29 cellular contexts compared by ENCODE assay signal in the genomic region with DNA sequence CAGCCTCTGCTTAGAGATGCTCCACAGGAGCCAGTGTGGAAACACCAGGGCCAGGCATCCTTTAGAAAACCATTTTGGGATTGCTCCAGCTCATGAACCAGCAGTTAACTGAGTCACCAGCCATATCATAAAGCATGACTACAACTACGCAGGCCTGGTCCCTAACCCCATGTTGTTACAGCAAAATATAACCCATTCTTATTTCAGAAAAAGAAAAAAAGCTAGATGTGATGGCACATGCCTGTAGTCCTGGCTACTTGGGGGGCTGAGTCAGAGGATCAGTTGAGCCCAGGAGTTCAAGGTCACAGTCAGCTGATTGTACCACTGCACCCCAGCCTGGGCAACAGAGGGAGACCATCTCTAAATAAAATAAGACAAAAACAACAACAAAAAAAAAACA. TPM values are rescaled to one million over a fixed set of nuclear protein-coding genes. Genes with fewer than 3 reads are reported as not detected.
DNase-seq lines count a peak whose midpoint lies in the region; ATAC-seq, FAIRE-seq and TF ChIP-seq lines count a peak whose summit lies in the region.
"Had no signal": no experiment of that assay in that cellular context is flagged by ENCODE, and none has a peak within 500 bp of the region (broad histone marks: within the 10 kb centered on the region; RNA-seq: fewer than 3 reads in every experiment).

No MANE protein-coding gene starts in this region.

- ATAC-seq in HepG2 (no peak), right lobe of liver (no peak), RWPE2 (ENCODE audit: low read depth) (peak; percentile 33; the same call in 1 of the 3 replicates), GM21723 (IDR thresholded peaks at IDR 0.05; ENCODE audit: unreplicated experiment) (no peak)
- ATAC-seq: gastrocnemius medialis, WTC11 had no signal

- in situ Hi-C loops in HepG2 (cut with HindIII; ENCODE audit: extremely low pct_ligation_motif_present, low pct_unique_long_range_greater_than_20kb): loop anchor here (5.0 to 25.0 kb wide), 3 partner anchors 158 to 613 kb away; partner anchors contain the start of genes NRM and PPP1R18

- H4K20me1 ChIP-seq in HepG2 (ENCODE audit: insufficient read depth, low read length) (no peaks in the 10 kb centered on the region), fibroblast of lung (ENCODE audit: control insufficient read depth, extremely low read depth, insufficient read depth, low read length) (no peaks in the 10 kb centered on the region)

- H3K4me1 Mint-ChIP-seq in osteocyte (ENCODE audit: unreplicated experiment): peaks cover 40% of the 10 kb centered on the region

- no peaks in the 10 kb centered on the region for H3K9me3 Mint-ChIP-seq in osteocyte (ENCODE audit: unreplicated experiment)
- H3K9me3 Mint-ChIP-seq: activated CD4-positive, alpha-beta memory T cell treated with anti-CD3 and anti-CD28 coated beads for 36 hours; CD14-positive monocyte; mesothelial cell of epicardium; nephron; WTC11 had no signal

- H3K79me2 ChIP-seq in HepG2 (ENCODE audit: insufficient read depth, low read length) (no peaks in the 10 kb centered on the region), fibroblast of lung (ENCODE audit: control insufficient read depth, insufficient read depth, low read length) (no peaks in the 10 kb centered on the region)

- H3K9me3 ChIP-seq in HepG2 (ENCODE audit: low read length) (no peaks in the 10 kb centered on the region), right lobe of liver (no peaks in the 10 kb centered on the region), RWPE2 (ENCODE audit: severe bottlenecking) (no peaks in the 10 kb centered on the region), fibroblast of lung (ENCODE audit: control insufficient read depth, insufficient read depth, low read depth, low read length) (no peaks in the 10 kb centered on the region)
- H3K9me3 ChIP-seq: gastrocnemius medialis, SJSA1 had no signal

- no peaks in the 10 kb centered on the region for H3K27me3 Mint-ChIP-seq in osteocyte (ENCODE audit: unreplicated experiment)

- no peak for TF ChIP-seq RAD21 in HepG2 (CRISPR knock-in tag; IDR thresholded peaks at IDR 0.05)

- no peak overlapping the region for H3K27ac Mint-ChIP-seq in osteocyte (ENCODE audit: unreplicated experiment)
- H3K27ac Mint-ChIP-seq: activated CD4-positive, alpha-beta memory T cell treated with anti-CD3 and anti-CD28 coated beads for 36 hours; mesothelial cell of epicardium; nephron; WTC11 had no signal

- BruUV-seq in HepG2 (replicated peaks; lab: Mats Ljungman, UMichigan): no TSS peak

- H3K4me2 ChIP-seq in HepG2 (ENCODE audit: low read depth, low read length) (no peak overlapping the region), fibroblast of lung (ENCODE audit: extremely low read depth, insufficient read depth, low read length) (no peak overlapping the region)
- H3K4me2 ChIP-seq: KMS-11 had no signal

- TF ChIP-seq EP300 in HepG2 (IDR thresholded peaks at IDR 0.05; ENCODE audit: low read depth in 2 of 2, low read length in 2 of 2) (no peak), HepG2 (CRISPR knock-in tag; IDR thresholded peaks at IDR 0.05; ENCODE audit: borderline replicate concordance) (no peak)

- H3K4me3 ChIP-seq in HepG2 (replicated peaks in 1 of 3; ENCODE audit: insufficient read depth in 1 of 3, low read depth in 2 of 3, low read length in 3 of 3) (no peak overlapping the region), right lobe of liver (no peak overlapping the region), RWPE2 (ENCODE audit: severe bottlenecking) (no peak overlapping the region), fibroblast of lung (replicated peaks in 1 of 4; ENCODE audit: control extremely low read depth in 1 of 4, insufficient read depth in 1 of 4, low read depth in 3 of 4, low read length in 4 of 4) (no peak overlapping the region)
- H3K4me3 ChIP-seq: gastrocnemius medialis, SJSA1, skin epidermis had no signal

- no peaks in the 10 kb centered on the region for H3K36me3 ChIP-seq in HepG2 (replicated peaks in 1 of 2; ENCODE audit: control insufficient read depth in 1 of 2, insufficient read depth in 2 of 2, low read length in 2 of 2)
- H3K36me3 ChIP-seq in right lobe of liver: no peaks in the 10 kb centered on the region
- no peaks in the 10 kb centered on the region for H3K36me3 ChIP-seq in RWPE2 (ENCODE audit: low read depth)
- no peaks in the 10 kb centered on the region for H3K36me3 ChIP-seq in fibroblast of lung (ENCODE audit: control insufficient read depth, insufficient read depth, low read length)
- H3K36me3 ChIP-seq: gastrocnemius medialis, SJSA1 had no signal

- H2AFZ ChIP-seq in HepG2 (ENCODE audit: low read length) (no peak overlapping the region), fibroblast of lung (ENCODE audit: low read length) (no peak overlapping the region)

- intact Hi-C loops in HepG2 (cut with micrococcal nuclease; ENCODE audit: unreplicated experiment): no loop called here
- intact Hi-C loops in right lobe of liver (cut with DNase I): no loop called here

- TF ChIP-seq CTCF in HepG2 (CRISPR knock-in tag; IDR thresholded peaks at IDR 0.05): no peak
- TF ChIP-seq CTCF in right lobe of liver (IDR thresholded peaks at IDR 0.05): no peak
- no peak for TF ChIP-seq CTCF in RWPE2 (IDR thresholded peaks at IDR 0.05; ENCODE audit: poor library complexity, severe bottlenecking)
- no peak for TF ChIP-seq CTCF in fibroblast of lung (conservative IDR thresholded peaks at IDR 0.05 in 1 of 2, IDR thresholded peaks at IDR 0.05 in 1 of 2; ENCODE audit: low read depth in 1 of 2, low read length in 2 of 2)
- no peak for TF ChIP-seq CTCF in osteocyte (IDR thresholded peaks at IDR 0.05)

- DNase-seq in HepG2 (ENCODE audit: low spot score) (no peak), right lobe of liver (no peak), RWPE2 (ENCODE audit: low spot score) (no peak), fibroblast of lung (ENCODE audit: low read depth in 2 of 2) (peak; percentile 69 to 77), SIG-M5 treated with dmso at 0.1 percent for 504 hours (lab: John Stamatoyannopoulos, UW; ENCODE audit: unreplicated experiment) (no peak), activated gamma-delta T cell treated with Interleukin-2 at 50 U/mL for 16 hours (no peak), osteocyte (ENCODE audit: extremely low spot score, unreplicated experiment) (no peak)
- DNase-seq: activated CD4-positive, alpha-beta memory T cell treated with anti-CD3 and anti-CD28 coated beads for 36 hours; activated naive CD4-positive, alpha-beta T cell; activated T-cell treated with anti-CD3 and anti-CD28 coated beads for 4 hours; aorta; gastrocnemius medialis; NCI-H1105 treated with DMSO at 0.1 percent for 48 hours; NCI-H526; stimulated activated CD4-positive, alpha-beta T cell treated with anti-CD3 and anti-CD28 coated beads, Interleukin-4, amount 100 ng/mL, for 24 hours had no signal

- TF ChIP-seq POLR2A in HepG2 (IDR thresholded peaks at IDR 0.05; ENCODE audit: insufficient read depth in 1 of 2, low read depth in 2 of 2, low read length in 2 of 2): no peak
- no peak for TF ChIP-seq POLR2A in right lobe of liver (IDR thresholded peaks at IDR 0.05)

- WGBS in HepG2 (ENCODE audit: low lambda C conversion rate): 70% methylated on average over 1 of the region's 1 CpG
- 100% methylated on average over 1 of the region's 1 CpG for WGBS in right lobe of liver (ENCODE audit: insufficient coverage, low coverage, low lambda C conversion rate, missing lambda C conversion rate)

- POLR2A ChIA-PET in HepG2 (lab: Yijun Ruan, JAX): no interaction called here

- H3K36me3 Mint-ChIP-seq in osteocyte (ENCODE audit: unreplicated experiment): no peaks in the 10 kb centered on the region
- H3K36me3 Mint-ChIP-seq: activated CD4-positive, alpha-beta memory T cell treated with anti-CD3 and anti-CD28 coated beads for 36 hours; CD14-positive monocyte; mesothelial cell of epicardium; WTC11 had no signal

- peaks cover 6% of the 10 kb centered on the region; the same call in 1 of the 2 replicates for H3K4me1 ChIP-seq in HepG2 (ENCODE audit: insufficient read depth, low read length)
- peaks cover 0 to 6% (median 0%) of the 10 kb centered on the region in 4 donors for H3K4me1 ChIP-seq in right lobe of liver
- H3K4me1 ChIP-seq in RWPE2 (ENCODE audit: insufficient read depth, poor library complexity, severe bottlenecking): peaks cover 6% of the 10 kb centered on the region
- peaks cover 9% of the 10 kb centered on the region for H3K4me1 ChIP-seq in fibroblast of lung (ENCODE audit: control insufficient read depth, extremely low read depth, insufficient read depth, low read length)

- H3K9ac ChIP-seq in HepG2 (ENCODE audit: insufficient read depth, low read depth, low read length) (no peak overlapping the region), fibroblast of lung (ENCODE audit: insufficient read depth, low read length) (no peak overlapping the region)
- H3K9ac ChIP-seq: KMS-11 had no signal

- no peak overlapping the region for H3K4me3 Mint-ChIP-seq in osteocyte (ENCODE audit: unreplicated experiment)
- H3K4me3 Mint-ChIP-seq: activated CD4-positive, alpha-beta memory T cell treated with anti-CD3 and anti-CD28 coated beads for 36 hours; CD14-positive monocyte; mesothelial cell of epicardium; nephron; WTC11 had no signal

- CTCF ChIA-PET in HepG2 (lab: Yijun Ruan, JAX; ENCODE audit: low intra/inter-chr PET ratio, low total read pairs): no interaction called here

- H3K27me3 ChIP-seq in HepG2 (ENCODE audit: control insufficient read depth in 1 of 2, insufficient read depth in 2 of 2, low read length in 2 of 2): peaks cover 0 to 11% of the 10 kb centered on the region in 2 experiments; a peak in 4 of 5 replicates
- H3K27me3 ChIP-seq in right lobe of liver: no peaks in the 10 kb centered on the region
- no peaks in the 10 kb centered on the region for H3K27me3 ChIP-seq in RWPE2 (ENCODE audit: insufficient read depth, poor library complexity, severe bottlenecking)
- no peaks in the 10 kb centered on the region for H3K27me3 ChIP-seq in fibroblast of lung (ENCODE audit: control insufficient read depth, insufficient read depth, low read length)
- H3K27me3 ChIP-seq: gastrocnemius medialis, SJSA1 had no signal

- no peak for FAIRE-seq in HepG2 (lab: Jason Lieb, UNC)
- FAIRE-seq: A204.1, GM12892, urothelium cell line had no signal

- H3K27ac ChIP-seq in HepG2 (ENCODE audit: extremely low read length, insufficient read depth, low read length): no peak overlapping the region
- H3K27ac ChIP-seq in right lobe of liver: no peak overlapping the region
- H3K27ac ChIP-seq in RWPE2 (ENCODE audit: poor library complexity, severe bottlenecking): no peak overlapping the region
- H3K27ac ChIP-seq in fibroblast of lung (ENCODE audit: insufficient read depth, low read length): peak overlapping the region; percentile 19
- H3K27ac ChIP-seq: gastrocnemius medialis, KMS-11, SJSA1, skin epidermis had no signal

RNA-seq across cellular contexts. Expression of gene C6orf15, which starts 36.8 kb away (rescaled TPM):
- not detected in 2 replicates for total RNA-seq in HepG2 (2016; rRNA removed; fragmentation: Illumina TruSeq; extraction: Trizol)
- total RNA-seq in HepG2 (2016; cell fraction: cytosol; rRNA removed; fragmentation: Illumina TruSeq; extraction: Trizol; ENCODE audit: low read depth): not detected in 2 replicates
- total RNA-seq in HepG2 (2016; cell fraction: insoluble cytoplasmic fraction; rRNA removed; fragmentation: Illumina TruSeq; extraction: Trizol): not detected in 2 replicates
- total RNA-seq in HepG2 (2016; cell fraction: membrane; rRNA removed; fragmentation: Illumina TruSeq; extraction: Trizol): not detected in 2 replicates
- not detected in 2 replicates for total RNA-seq in HepG2 (2016; cell fraction: nucleus; rRNA removed; fragmentation: Illumina TruSeq; extraction: Trizol)
- not detected in 2 replicates for polyA plus RNA-seq in HepG2 (2011; rRNA removed)
- not detected in 2 replicates for polyA plus RNA-seq in HepG2 (2011; cell fraction: cytosol; rRNA removed)
- not detected in 2 replicates for polyA plus RNA-seq in HepG2 (2011; cell fraction: nucleus; rRNA removed)
- not detected in 2 replicates for polyA plus RNA-seq in HepG2 (2012)
- polyA plus RNA-seq in HepG2 (2016; cell fraction: cytosol; fragmentation: Illumina TruSeq; extraction: Trizol; ENCODE audit: low read depth): not detected in 2 replicates
- not detected in 2 replicates for polyA plus RNA-seq in HepG2 (2016; cell fraction: insoluble cytoplasmic fraction; fragmentation: Illumina TruSeq; extraction: Trizol; ENCODE audit: low read depth)
- not detected in 2 replicates for polyA plus RNA-seq in HepG2 (2016; cell fraction: membrane; fragmentation: Illumina TruSeq; extraction: Trizol; ENCODE audit: low read depth)
- polyA plus RNA-seq in HepG2 (2016; cell fraction: nucleus; fragmentation: Illumina TruSeq; extraction: Trizol; ENCODE audit: insufficient read depth, low read depth): not detected in 2 replicates
- polyA minus RNA-seq in HepG2 (2011; rRNA and poly(A)+ RNA removed; ENCODE audit: low replicate concordance): not detected in 2 replicates
- polyA minus RNA-seq in HepG2 (2011; cell fraction: cytosol; rRNA and poly(A)+ RNA removed): not detected in 2 replicates
- polyA minus RNA-seq in HepG2 (2011; cell fraction: nucleus; rRNA and poly(A)+ RNA removed): not detected in 2 replicates
- total RNA-seq in right lobe of liver: not detected
- total RNA-seq in fibroblast of lung: not detected in 2 replicates
- polyA plus RNA-seq in fibroblast of lung: not detected in 2 replicates
- polyA plus RNA-seq in fibroblast of lung (2012): not detected in 2 replicates
- not detected in 2 replicates for polyA minus RNA-seq in fibroblast of lung (ENCODE audit: low replicate concordance)
- total RNA-seq in osteocyte: not detected in 2 replicates
- total RNA-seq: activated CD4-positive, alpha-beta memory T cell treated with anti-CD3 and anti-CD28 coated beads for 36 hours; aorta; gastrocnemius medialis; mesothelial cell of epicardium; OCI-LY7; posterior vena cava; SJSA1; T-helper 2 cell treated with Interferon-gamma antibody and Interleukin-4, amounts not matched to agents 100 ng/mL and 5 ng/mL, for 36 hours; WTC11 had no signal
- polyA plus RNA-seq: aorta, CD14-positive monocyte had no signal

RNA-seq across cellular contexts. Expression of gene PSORS1C1, which starts 39.1 kb away (rescaled TPM):
- total RNA-seq in HepG2 (2016; rRNA removed; fragmentation: Illumina TruSeq; extraction: Trizol): 0.02 TPM in 1 of 2 replicates, not detected in the other
- not detected in 2 replicates for total RNA-seq in HepG2 (2016; cell fraction: cytosol; rRNA removed; fragmentation: Illumina TruSeq; extraction: Trizol; ENCODE audit: low read depth)
- not detected in 2 replicates for total RNA-seq in HepG2 (2016; cell fraction: insoluble cytoplasmic fraction; rRNA removed; fragmentation: Illumina TruSeq; extraction: Trizol)
- not detected in 2 replicates for total RNA-seq in HepG2 (2016; cell fraction: membrane; rRNA removed; fragmentation: Illumina TruSeq; extraction: Trizol)
- total RNA-seq in HepG2 (2016; cell fraction: nucleus; rRNA removed; fragmentation: Illumina TruSeq; extraction: Trizol): not detected in 2 replicates
- polyA plus RNA-seq in HepG2 (2011; rRNA removed): 0.01 and 0.24 TPM in 2 replicates
- not detected in 2 replicates for polyA plus RNA-seq in HepG2 (2011; cell fraction: cytosol; rRNA removed)
- polyA plus RNA-seq in HepG2 (2011; cell fraction: nucleus; rRNA removed): 0.12 and 0.23 TPM in 2 replicates
- not detected in 2 replicates for polyA plus RNA-seq in HepG2 (2012)
- polyA plus RNA-seq in HepG2 (2016; cell fraction: cytosol; fragmentation: Illumina TruSeq; extraction: Trizol; ENCODE audit: low read depth): not detected in 2 replicates
- polyA plus RNA-seq in HepG2 (2016; cell fraction: insoluble cytoplasmic fraction; fragmentation: Illumina TruSeq; extraction: Trizol; ENCODE audit: low read depth): not detected in 2 replicates
- not detected in 2 replicates for polyA plus RNA-seq in HepG2 (2016; cell fraction: membrane; fragmentation: Illumina TruSeq; extraction: Trizol; ENCODE audit: low read depth)
- polyA plus RNA-seq in HepG2 (2016; cell fraction: nucleus; fragmentation: Illumina TruSeq; extraction: Trizol; ENCODE audit: insufficient read depth, low read depth): not detected in 2 replicates
- polyA minus RNA-seq in HepG2 (2011; rRNA and poly(A)+ RNA removed; ENCODE audit: low replicate concordance): 13.6 TPM in 1 of 2 replicates, not detected in the other
- polyA minus RNA-seq in HepG2 (2011; cell fraction: cytosol; rRNA and poly(A)+ RNA removed): not detected in 2 replicates
- 0.13 and 0.25 TPM in 2 replicates for polyA minus RNA-seq in HepG2 (2011; cell fraction: nucleus; rRNA and poly(A)+ RNA removed)
- under 1 TPM in 2 of 6 experiments, not detected in 4; 0.07 to 0.42 TPM for total RNA-seq in right lobe of liver
- 0.66 and 1.8 TPM in 2 replicates for total RNA-seq in fibroblast of lung
- 0.40 and 0.41 TPM in 2 replicates for polyA plus RNA-seq in fibroblast of lung
- 1.0 and 1.4 TPM in 2 replicates for polyA plus RNA-seq in fibroblast of lung (2012)
- 0.59 and 1.8 TPM in 2 replicates for polyA minus RNA-seq in fibroblast of lung (ENCODE audit: low replicate concordance)
- 3.2 and 6.2 TPM in 2 replicates for total RNA-seq in osteocyte
- total RNA-seq: activated CD4-positive, alpha-beta memory T cell treated with anti-CD3 and anti-CD28 coated beads for 36 hours; gastrocnemius medialis; OCI-LY7; T-helper 2 cell treated with Interferon-gamma antibody and Interleukin-4, amounts not matched to agents 100 ng/mL and 5 ng/mL, for 36 hours had no signal
- polyA plus RNA-seq: CD14-positive monocyte had no signal

RNA-seq across cellular contexts. Expression of gene CDSN, which starts 44.7 kb away (rescaled TPM):
- total RNA-seq in HepG2 (2016; rRNA removed; fragmentation: Illumina TruSeq; extraction: Trizol): not detected in 2 replicates
- not detected in 2 replicates for total RNA-seq in HepG2 (2016; cell fraction: cytosol; rRNA removed; fragmentation: Illumina TruSeq; extraction: Trizol; ENCODE audit: low read depth)
- not detected in 2 replicates for total RNA-seq in HepG2 (2016; cell fraction: insoluble cytoplasmic fraction; rRNA removed; fragmentation: Illumina TruSeq; extraction: Trizol)
- total RNA-seq in HepG2 (2016; cell fraction: membrane; rRNA removed; fragmentation: Illumina TruSeq; extraction: Trizol): not detected in 2 replicates
- not detected in 2 replicates for total RNA-seq in HepG2 (2016; cell fraction: nucleus; rRNA removed; fragmentation: Illumina TruSeq; extraction: Trizol)
- not detected in 2 replicates for polyA plus RNA-seq in HepG2 (2011; rRNA removed)
- not detected in 2 replicates for polyA plus RNA-seq in HepG2 (2011; cell fraction: cytosol; rRNA removed)
- not detected in 2 replicates for polyA plus RNA-seq in HepG2 (2011; cell fraction: nucleus; rRNA removed)
- polyA plus RNA-seq in HepG2 (2012): not detected in 2 replicates
- polyA plus RNA-seq in HepG2 (2016; cell fraction: cytosol; fragmentation: Illumina TruSeq; extraction: Trizol; ENCODE audit: low read depth): not detected in 2 replicates
- not detected in 2 replicates for polyA plus RNA-seq in HepG2 (2016; cell fraction: insoluble cytoplasmic fraction; fragmentation: Illumina TruSeq; extraction: Trizol; ENCODE audit: low read depth)
- polyA plus RNA-seq in HepG2 (2016; cell fraction: membrane; fragmentation: Illumina TruSeq; extraction: Trizol; ENCODE audit: low read depth): not detected in 2 replicates
- polyA plus RNA-seq in HepG2 (2016; cell fraction: nucleus; fragmentation: Illumina TruSeq; extraction: Trizol; ENCODE audit: insufficient read depth, low read depth): not detected in 2 replicates
- 0.07 TPM in 1 of 2 replicates, not detected in the other for polyA minus RNA-seq in HepG2 (2011; rRNA and poly(A)+ RNA removed; ENCODE audit: low replicate concordance)
- polyA minus RNA-seq in HepG2 (2011; cell fraction: cytosol; rRNA and poly(A)+ RNA removed): not detected in 2 replicates
- polyA minus RNA-seq in HepG2 (2011; cell fraction: nucleus; rRNA and poly(A)+ RNA removed): not detected in 2 replicates
- total RNA-seq in right lobe of liver: not detected
- not detected in 2 replicates for total RNA-seq in fibroblast of lung
- not detected in 2 replicates for polyA plus RNA-seq in fibroblast of lung
- polyA plus RNA-seq in fibroblast of lung (2012): not detected in 2 replicates
- not detected in 2 replicates for polyA minus RNA-seq in fibroblast of lung (ENCODE audit: low replicate concordance)
- not detected in 2 replicates for total RNA-seq in osteocyte
- total RNA-seq: activated CD4-positive, alpha-beta memory T cell treated with anti-CD3 and anti-CD28 coated beads for 36 hours; aorta; gastrocnemius medialis; mesothelial cell of epicardium; OCI-LY7; posterior vena cava; SJSA1; T-helper 2 cell treated with Interferon-gamma antibody and Interleukin-4, amounts not matched to agents 100 ng/mL and 5 ng/mL, for 36 hours; WTC11 had no signal
- polyA plus RNA-seq: aorta, CD14-positive monocyte had no signal

Comparison
In these comparisons a context has a peak if more than half of its experiments do, and no peak if none do; other contexts are left out.
1. DNase-seq: peak in fibroblast of lung (2 of 2); none in HepG2 (single experiment), right lobe of liver (0 of 3), RWPE2 (single experiment), SIG-M5 treated with dmso at 0.1 percent for 504 hours (single experiment), activated gamma-delta T cell treated with Interleukin-2 at 50 U/mL for 16 hours (single experiment) and osteocyte (single experiment).